In the genomic region with DNA sequence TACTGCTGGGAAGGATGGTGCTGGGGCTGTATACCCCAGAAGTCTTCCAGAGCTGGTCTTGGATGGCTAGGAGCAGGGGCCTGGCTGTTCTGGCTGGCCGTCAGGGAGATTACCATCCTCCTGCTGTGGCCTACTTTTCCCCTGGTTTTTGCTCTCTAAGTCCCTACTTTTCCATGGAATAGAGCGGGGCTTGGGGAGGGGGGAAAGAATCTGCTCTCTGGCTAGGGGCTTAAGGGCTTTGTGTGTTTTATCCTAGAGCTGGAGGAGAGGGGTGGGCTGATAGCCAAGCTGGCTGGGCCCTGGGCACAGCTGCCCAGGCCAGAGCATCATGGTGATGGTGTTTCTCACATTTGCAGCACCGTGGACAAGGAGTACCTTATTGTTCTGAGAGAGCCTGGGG, we compare ENCODE assay signal across 25 cellular contexts. TPM values are rescaled to one million over a fixed set of nuclear protein-coding genes. Genes with fewer than 3 reads are reported as not detected.
"Had no signal": no experiment of that assay in that cellular context is flagged by ENCODE, and none has a peak within 500 bp of the region (broad histone marks: within the 10 kb centered on the region; RNA-seq: fewer than 3 reads in every experiment).

No MANE protein-coding gene starts in this region.

- H3K27ac Mint-ChIP-seq: activated B cell treated with CpG ODN at 0.5 μM for 24 hours; activated CD8-positive, alpha-beta T cell treated with anti-CD3 and anti-CD28 coated beads for 36 hours; activated naive CD8-positive, alpha-beta T cell; activated T-cell treated with anti-CD3 and anti-CD28 coated beads, Interleukin-2, amount 50 U/mL, for 72 hours; activated T-helper 17 cell treated with anti-CD3 and anti-CD28 coated beads, Interleukin-2, amount 50 U/mL, for 72 hours had no signal

- H3K4me1 ChIP-seq: foreskin keratinocyte had no signal

- DNase-seq: activated B cell treated with CpG ODN at 0.5 μM for 24 hours; activated CD4-positive, alpha-beta T cell treated with anti-CD3 and anti-CD28 coated beads for 48 hours; activated CD4-positive, alpha-beta T cell treated with anti-CD3 and anti-CD28 coated beads, Interleukin-2, amount 50 U/mL, for 1 hour; activated CD4-positive, alpha-beta T cell treated with anti-CD3 and anti-CD28 coated beads, Interleukin-2, amount 50 U/mL, for 48 hours; activated CD8-positive, alpha-beta memory T cell treated with anti-CD3 and anti-CD28 coated beads for 24 hours; activated CD8-positive, alpha-beta T cell treated with anti-CD3 and anti-CD28 coated beads for 36 hours; activated effector memory CD4-positive, alpha-beta T cell treated with Interleukin-2 at 50 U/mL for 16 hours; activated gamma-delta T cell treated with Interleukin-2 at 50 U/mL for 16 hours; activated naive CD4-positive, alpha-beta T cell treated with anti-CD3 and anti-CD28 coated beads, Interleukin-2, amount 50 U/mL, for 16 hours; activated naive CD4-positive, alpha-beta T cell treated with Interleukin-2 at 50 U/mL for 16 hours; activated T-cell treated with anti-CD3 and anti-CD28 coated beads, Interleukin-2, amount 50 U/mL, for 72 hours; amniotic stem cell; caudate nucleus; colonic mucosa; effector memory CD4-positive, alpha-beta T cell; endodermal cell; foreskin keratinocyte; heart right ventricle; T-helper 2 cell had no signal

- H3K36me3 Mint-ChIP-seq: activated naive CD8-positive, alpha-beta T cell had no signal

- ATAC-seq: activated CD4-positive, CD25-positive, alpha-beta regulatory T cell treated with anti-CD3 and anti-CD28 coated beads, Interleukin-2, amount 50 U/mL, for 24 hours; activated CD8-positive, alpha-beta T cell treated with anti-CD3 and anti-CD28 coated beads for 36 hours; activated T-cell treated with anti-CD3 and anti-CD28 coated beads, Interleukin-2, amount 50 U/mL, for 72 hours; activated T-helper 17 cell treated with anti-CD3 and anti-CD28 coated beads, Interleukin-2, amount 50 U/mL, for 72 hours; foreskin keratinocyte; gastroesophageal sphincter; heart right ventricle had no signal

- H3K4me3 ChIP-seq: colonic mucosa, esophagus muscularis mucosa, gastroesophageal sphincter, heart right ventricle had no signal

- H3K27me3 ChIP-seq: colonic mucosa, esophagus muscularis mucosa, foreskin keratinocyte, gastroesophageal sphincter, heart right ventricle had no signal

- H3K9me3 Mint-ChIP-seq: activated B cell treated with CpG ODN at 0.5 μM for 24 hours; activated CD8-positive, alpha-beta T cell treated with anti-CD3 and anti-CD28 coated beads for 36 hours; activated T-cell treated with anti-CD3 and anti-CD28 coated beads, Interleukin-2, amount 50 U/mL, for 72 hours; activated T-helper 17 cell treated with anti-CD3 and anti-CD28 coated beads, Interleukin-2, amount 50 U/mL, for 72 hours; endodermal cell had no signal

- H3K4me3 Mint-ChIP-seq: activated B cell treated with CpG ODN at 0.5 μM for 24 hours; activated CD8-positive, alpha-beta T cell treated with anti-CD3 and anti-CD28 coated beads for 36 hours; activated naive CD8-positive, alpha-beta T cell; activated T-cell treated with anti-CD3 and anti-CD28 coated beads, Interleukin-2, amount 50 U/mL, for 72 hours; activated T-helper 17 cell treated with anti-CD3 and anti-CD28 coated beads, Interleukin-2, amount 50 U/mL, for 72 hours; endodermal cell had no signal

- H3K27me3 Mint-ChIP-seq: activated B cell treated with CpG ODN at 0.5 μM for 24 hours; activated CD8-positive, alpha-beta T cell treated with anti-CD3 and anti-CD28 coated beads for 36 hours; activated naive CD8-positive, alpha-beta T cell; activated T-helper 17 cell treated with anti-CD3 and anti-CD28 coated beads, Interleukin-2, amount 50 U/mL, for 72 hours had no signal

- H3K27ac ChIP-seq: colonic mucosa, esophagus muscularis mucosa, foreskin keratinocyte, gastroesophageal sphincter, heart right ventricle, VCaP had no signal

- H3K9me3 ChIP-seq: colonic mucosa, esophagus muscularis mucosa, gastroesophageal sphincter, heart right ventricle had no signal

RNA-seq across cellular contexts. Expression of gene NRN1L, which starts 3.6 kb away (rescaled TPM):
- total RNA-seq: foreskin keratinocyte had no signal
